ENCODE assay signal across 8 cellular contexts in the genomic region with DNA sequence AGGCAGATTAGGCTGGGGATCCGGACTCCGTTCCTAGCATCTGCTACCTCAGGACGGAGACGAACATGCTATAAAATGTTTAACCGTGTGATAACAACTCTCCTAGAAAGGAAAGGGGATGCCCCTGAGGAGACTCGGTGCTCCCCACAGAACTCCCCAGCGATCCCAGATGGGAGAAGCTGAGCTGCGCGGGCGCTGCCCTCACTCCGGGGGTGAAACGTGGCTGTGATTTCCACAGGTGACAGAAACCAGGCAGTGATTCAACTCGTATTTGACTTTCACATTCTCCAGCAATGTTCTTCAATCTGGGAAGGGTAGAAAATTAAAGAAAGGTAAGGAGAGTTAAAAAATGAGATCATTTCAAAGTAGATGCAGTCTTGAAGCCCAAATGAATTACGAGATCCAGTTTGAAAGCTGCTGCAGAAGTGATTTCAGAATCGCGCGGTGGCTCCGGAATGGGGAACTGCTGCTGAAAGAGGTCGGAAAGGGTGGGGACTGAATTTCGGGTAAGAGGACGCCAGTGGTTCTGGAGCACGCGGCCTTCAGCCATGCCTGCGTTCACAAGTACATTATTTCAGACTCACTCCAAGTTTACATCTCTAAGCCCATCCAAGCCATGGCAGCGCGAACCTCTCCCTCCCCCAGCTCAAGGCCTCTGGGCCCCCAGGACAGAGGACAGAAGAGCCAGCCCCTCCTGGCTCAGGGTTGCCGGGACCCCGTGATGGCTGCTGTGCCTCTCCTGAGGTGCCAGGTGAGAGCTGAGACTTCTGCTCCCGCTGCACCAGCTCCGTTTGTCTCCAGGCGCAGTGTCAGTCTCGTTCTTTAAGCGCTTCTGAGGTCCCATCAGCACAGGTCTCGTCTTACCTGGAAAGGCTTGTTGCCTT. TPM values are rescaled to one million over a fixed set of nuclear protein-coding genes. Genes with fewer than 3 reads are reported as not detected.
DNase-seq lines count a peak whose midpoint lies in the region; TF ChIP-seq lines count a peak whose summit lies in the region.

No MANE protein-coding gene starts in this region.

- H3K9me3 Mint-ChIP-seq in neural crest cell, result no peaks in the 10 kb centered on the region

- peak overlapping the region; percentile 27 for H3K27ac Mint-ChIP-seq in neural crest cell (ENCODE audit: unreplicated experiment)

- H3K36me3 Mint-ChIP-seq in neural crest cell (ENCODE audit: low read depth), result peaks cover 8% of the 10 kb centered on the region

- peak; percentile 40 for DNase-seq in NCI-H510A treated with DMSO at 0.1 percent for 48 hours (lab: John Stamatoyannopoulos, UW)
- no peak for DNase-seq in NCI-H510A (lab: John Stamatoyannopoulos, UW)
- DNase-seq in NOMO-1 treated with dmso at 0.1 percent for 144 hours (lab: John Stamatoyannopoulos, UW; ENCODE audit: unreplicated experiment), result peak; percentile 54
- DNase-seq in epithelial cell of esophagus (ENCODE audit: low read depth), result no peak
- DNase-seq in neural crest cell (ENCODE audit: low read depth, low spot score), result no peak
- no peak for DNase-seq in GM10248 (ENCODE audit: extremely low spot score)
- no peak for DNase-seq in hippocampal formation (lab: John Stamatoyannopoulos, UW)
- DNase-seq in stimulated activated CD4-positive, alpha-beta T cell treated with anti-CD3 and anti-CD28 coated beads, Interleukin-4, amount 100 ng/mL, for 1 hour, result no peak

- H3K27me3 Mint-ChIP-seq in neural crest cell (ENCODE audit: low read depth), result no peaks in the 10 kb centered on the region

- POLR2A ChIA-PET in GM10248 (lab: Yijun Ruan, JAX), result interaction anchor here (0.7 to 1.5 kb wide), 6 partner anchors 11 to 163 kb away, joined by 3 to 6 read pairs (median 4); a partner anchor contains a TSS

- TF ChIP-seq CTCF in epithelial cell of esophagus (IDR thresholded peaks at IDR 0.05; ENCODE audit: insufficient read depth, low read depth, low read length, missing control alignments) (no peak), neural crest cell (conservative IDR thresholded peaks at IDR 0.05) (no peak), GM10248 (IDR thresholded peaks at IDR 0.05; ENCODE audit: control extremely low read depth, extremely low read depth, low read depth, missing control alignments) (no peak)

- no peak overlapping the region for H3K4me3 Mint-ChIP-seq in neural crest cell

- H3K4me3 ChIP-seq in epithelial cell of esophagus (ENCODE audit: low read length), result peak overlapping the region; percentile 57

- CTCF ChIA-PET in GM10248 (lab: Yijun Ruan, JAX), result interaction anchor here (1.0 to 2.9 kb wide), 2 partner anchors 9 to 11 kb away, joined by 6 to 10 read pairs; no protein-coding TSS in a partner anchor

- no peaks in the 10 kb centered on the region for H3K4me1 Mint-ChIP-seq in neural crest cell

RNA-seq across cellular contexts. Expression of a gene that starts 39.5 kb away (rescaled TPM):
- total RNA-seq in neural crest cell, result 42.6 and 44.0 TPM in 2 replicates

Comparison
In these comparisons a context has a peak if more than half of its experiments do, and no peak if none do; other contexts are left out.
1. DNase-seq: peak in NCI-H510A treated with DMSO at 0.1 percent for 48 hours (single experiment) and NOMO-1 treated with dmso at 0.1 percent for 144 hours (single experiment); none in NCI-H510A (single experiment), epithelial cell of esophagus (single experiment), neural crest cell (single experiment), GM10248 (single experiment), hippocampal formation (0 of 2) and stimulated activated CD4-positive, alpha-beta T cell treated with anti-CD3 and anti-CD28 coated beads, Interleukin-4, amount 100 ng/mL, for 1 hour (single experiment).